In genomic region chr9:96135071-96135825, GRCh38 we compare ENCODE assay signal across 24 cellular contexts.
DNase-seq lines count a peak whose midpoint lies in the region; ATAC-seq, FAIRE-seq and TF ChIP-seq lines count a peak whose summit lies in the region.
"Had no signal": no experiment of that assay in that cellular context is flagged by ENCODE, and none has a peak within 500 bp of the region (broad histone marks: within the 10 kb centered on the region; RNA-seq: fewer than 3 reads in every experiment).

No MANE protein-coding gene starts in this region.

- peaks cover 7% of the 10 kb centered on the region for H3K4me1 Mint-ChIP-seq in memory B cell

- peak overlapping the region; percentile 24 for H3K27ac Mint-ChIP-seq in memory B cell
- H3K27ac Mint-ChIP-seq: activated naive CD8-positive, alpha-beta T cell treated with anti-CD3 and anti-CD28 coated beads, Interleukin-2, amount 50 U/mL, for 24 hours; activated T-helper 2 cell treated with anti-CD3 and anti-CD28 coated beads, Interferon-gamma antibody, Interleukin-2, Interleukin-4, amounts not matched to agents 10 μg/mL and 5 μg/mL and 100 μg/mL, durations not matched to agents 14 hours and 24 hours and 36 hours had no signal

- DNase-seq in AG04449 (ENCODE audit: low read depth, low spot score) = peak; percentile 12
- DNase-seq in GM19239 (ENCODE audit: insufficient read length, low spot score) = no peak
- peak; percentile 25 to 31 for DNase-seq in cardiac fibroblast (ENCODE audit: low read depth in 2 of 2)
- no peak for DNase-seq in memory B cell (ENCODE audit: low spot score in 2 of 2)
- DNase-seq in middle frontal gyrus (ENCODE audit: extremely low spot score, low spot score) = no peak
- no peak for DNase-seq in iPS-NIHi7 (ENCODE audit: extremely low spot score)
- no peak for DNase-seq in OCI-M1 (lab: John Stamatoyannopoulos, UW)
- DNase-seq in HPDE6-E6E7 (ENCODE audit: extremely low spot score) = no peak
- DNase-seq: activated naive CD8-positive, alpha-beta T cell treated with anti-CD3 and anti-CD28 coated beads, Interleukin-2, amount 50 U/mL, for 24 hours; Caco-2; esophagus squamous epithelium; NCI-H1048; NCI-H2107; NCI-H526 treated with DMSO at 0.1 percent for 48 hours; psoas muscle; stimulated activated CD4-positive, alpha-beta T cell treated with anti-CD3 and anti-CD28 coated beads, Interleukin-12 subunit alpha, Interleukin-12 subunit beta, amount 100 ng/mL, for 4 hours; T-helper 9 cell; thyroid gland had no signal

- peaks cover 5% of the 10 kb centered on the region for H3K9me3 Mint-ChIP-seq in memory B cell
- H3K9me3 Mint-ChIP-seq: activated naive CD8-positive, alpha-beta T cell treated with anti-CD3 and anti-CD28 coated beads, Interleukin-2, amount 50 U/mL, for 24 hours; activated T-helper 2 cell treated with anti-CD3 and anti-CD28 coated beads, Interferon-gamma antibody, Interleukin-2, Interleukin-4, amounts not matched to agents 10 μg/mL and 5 μg/mL and 100 μg/mL, durations not matched to agents 14 hours and 24 hours and 36 hours; natural killer cell treated with Interleukin-12 subunit alpha and Interleukin-12 subunit beta and Interleukin-15 and Interleukin-18, amount 100 ng/mL, for 72 hours had no signal

- H3K36me3 Mint-ChIP-seq in memory B cell = peaks cover 1% of the 10 kb centered on the region
- H3K36me3 Mint-ChIP-seq: natural killer cell treated with Interleukin-12 subunit alpha and Interleukin-12 subunit beta and Interleukin-15 and Interleukin-18, amount 100 ng/mL, for 72 hours had no signal

- TF ChIP-seq CTCF in AG04449 (IDR thresholded peaks at IDR 0.05; ENCODE audit: insufficient read depth, low read length, missing control alignments) (no peak), cardiac fibroblast (IDR thresholded peaks at IDR 0.05; ENCODE audit: low read depth, low read length) (no peak)

- FAIRE-seq in GM19239 (lab: Jason Lieb, UNC) = peak; percentile 78
- FAIRE-seq: H54 had no signal

- POLR2A ChIA-PET in AG04449 (lab: Yijun Ruan, JAX) = interaction anchor here (0.6 kb wide), 1 partner anchor 13 kb away, joined by 3 read pairs; no protein-coding TSS in a partner anchor

- no peak overlapping the region for H3K4me3 Mint-ChIP-seq in memory B cell
- H3K4me3 Mint-ChIP-seq: activated naive CD8-positive, alpha-beta T cell treated with anti-CD3 and anti-CD28 coated beads, Interleukin-2, amount 50 U/mL, for 24 hours; natural killer cell treated with Interleukin-12 subunit alpha and Interleukin-12 subunit beta and Interleukin-15 and Interleukin-18, amount 100 ng/mL, for 72 hours had no signal

- H3K4me3 ChIP-seq in AG04449 (ENCODE audit: low read depth, low read length) (no peak overlapping the region), cardiac fibroblast (replicated peaks in 1 of 2; ENCODE audit: low read depth in 2 of 2, low read length in 2 of 2) (no peak overlapping the region)
- H3K4me3 ChIP-seq: cardiac muscle cell, esophagus squamous epithelium, psoas muscle, SK-N-MC, thyroid gland had no signal

- ATAC-seq in memory B cell (ENCODE audit: low read depth) = no peak
- ATAC-seq: activated naive CD8-positive, alpha-beta T cell treated with anti-CD3 and anti-CD28 coated beads, Interleukin-2, amount 50 U/mL, for 24 hours; natural killer cell treated with Interleukin-12 subunit alpha and Interleukin-12 subunit beta and Interleukin-15 and Interleukin-18, amount 100 ng/mL, for 72 hours; Panc1; psoas muscle had no signal

- H3K27me3 Mint-ChIP-seq in memory B cell = peaks cover 8% of the 10 kb centered on the region
- H3K27me3 Mint-ChIP-seq: activated naive CD8-positive, alpha-beta T cell treated with anti-CD3 and anti-CD28 coated beads, Interleukin-2, amount 50 U/mL, for 24 hours had no signal

- CTCF ChIA-PET in AG04449 (lab: Yijun Ruan, JAX) = no interaction called here

Comparison
In these comparisons a context has a peak if more than half of its experiments do, and no peak if none do; other contexts are left out.
1. DNase-seq: peak in AG04449 (single experiment) and cardiac fibroblast (2 of 2); none in GM19239 (single experiment), memory B cell (0 of 2), middle frontal gyrus (single experiment), iPS-NIHi7 (single experiment), OCI-M1 (single experiment) and HPDE6-E6E7 (single experiment).